In genomic region chr1:235169986-235170385, GRCh38 we compare ENCODE assay signal across 34 cellular contexts.
"Had no signal": no experiment of that assay in that cellular context is flagged by ENCODE, and none has a peak within 500 bp of the region (broad histone marks: within the 10 kb centered on the region; RNA-seq: fewer than 3 reads in every experiment).

No MANE protein-coding gene starts in this region.

- H3K4me3 ChIP-seq: ascending aorta, K562, MG63, PC-9, SJCRH30, SK-N-MC had no signal

- ATAC-seq: activated CD8-positive, alpha-beta memory T cell treated with anti-CD3 and anti-CD28 coated beads, Interleukin-2, amount 10 ng/mL, durations not matched to agents 7 days and 5 days; activated T-cell treated with anti-CD3 and anti-CD28 coated beads, Interleukin-2, amount 50 U/mL, for 72 hours; activated T-helper 17 cell treated with anti-CD3 and anti-CD28 coated beads, Interleukin-2, amount 50 U/mL, for 72 hours; K562 had no signal

- H3K27me3 ChIP-seq: ascending aorta, MG63, SJCRH30 had no signal

- H3K4me3 Mint-ChIP-seq: activated CD4-positive, alpha-beta memory T cell treated with anti-CD3 and anti-CD28 coated beads, Interleukin-2, amount 10 ng/mL, durations not matched to agents 7 days and 5 days; activated CD8-positive, alpha-beta memory T cell treated with anti-CD3 and anti-CD28 coated beads, Interleukin-2, amount 10 ng/mL, durations not matched to agents 7 days and 5 days; activated naive CD8-positive, alpha-beta T cell treated with anti-CD3 and anti-CD28 coated beads for 36 hours; activated T-cell treated with anti-CD3 and anti-CD28 coated beads, Interleukin-2, amount 50 U/mL, for 72 hours; activated T-helper 17 cell treated with anti-CD3 and anti-CD28 coated beads, Interleukin-2, amount 50 U/mL, for 72 hours had no signal

- H3K9me3 Mint-ChIP-seq: activated CD4-positive, alpha-beta memory T cell treated with anti-CD3 and anti-CD28 coated beads, Interleukin-2, amount 10 ng/mL, durations not matched to agents 7 days and 5 days; activated naive CD8-positive, alpha-beta T cell treated with anti-CD3 and anti-CD28 coated beads for 36 hours; activated T-cell treated with anti-CD3 and anti-CD28 coated beads, Interleukin-2, amount 50 U/mL, for 72 hours; activated T-helper 17 cell treated with anti-CD3 and anti-CD28 coated beads, Interleukin-2, amount 50 U/mL, for 72 hours had no signal

- H3K4me1 Mint-ChIP-seq: activated CD4-positive, alpha-beta memory T cell treated with anti-CD3 and anti-CD28 coated beads, Interleukin-2, amount 10 ng/mL, durations not matched to agents 7 days and 5 days; activated CD8-positive, alpha-beta memory T cell treated with anti-CD3 and anti-CD28 coated beads, Interleukin-2, amount 10 ng/mL, durations not matched to agents 7 days and 5 days; activated naive CD8-positive, alpha-beta T cell treated with anti-CD3 and anti-CD28 coated beads for 36 hours; activated T-helper 17 cell treated with anti-CD3 and anti-CD28 coated beads, Interleukin-2, amount 50 U/mL, for 72 hours had no signal

- DNase-seq: activated CD4-positive, alpha-beta memory T cell treated with anti-CD3 and anti-CD28 coated beads, Interleukin-2, amount 10 ng/mL, durations not matched to agents 7 days and 5 days; activated CD4-positive, alpha-beta T cell treated with anti-CD3 and anti-CD28 coated beads for 1 hour; activated CD4-positive, alpha-beta T cell treated with anti-CD3 and anti-CD28 coated beads for 48 hours; activated CD4-positive, CD25-positive, alpha-beta regulatory T cell; activated CD8-positive, alpha-beta memory T cell treated with anti-CD3 and anti-CD28 coated beads for 24 hours; activated CD8-positive, alpha-beta memory T cell treated with anti-CD3 and anti-CD28 coated beads, Interleukin-2, amount 10 ng/mL, durations not matched to agents 7 days and 5 days; activated CD8-positive, alpha-beta memory T cell treated with anti-CD3 and anti-CD28 coated beads, Interleukin-2, amount 50 U/mL, for 48 hours; activated effector memory CD4-positive, alpha-beta T cell treated with anti-CD3 and anti-CD28 coated beads, Interleukin-2, amount 50 U/mL, for 16 hours; activated naive CD4-positive, alpha-beta T cell; activated naive CD4-positive, alpha-beta T cell treated with anti-CD3 and anti-CD28 coated beads, Interleukin-2, amount 50 U/mL, for 16 hours; activated naive CD8-positive, alpha-beta T cell treated with anti-CD3 and anti-CD28 coated beads for 36 hours; activated T-cell treated with anti-CD3 and anti-CD28 coated beads, Interleukin-2, amount 50 U/mL, for 1 hour; activated T-cell treated with anti-CD3 and anti-CD28 coated beads, Interleukin-2, amount 50 U/mL, for 72 hours; amygdala; cerebellar nuclear complex; MG63; NCI-H1048; NCI-H1105 treated with DMSO at 0.1 percent for 48 hours; NCI-H1436; NCI-H1694 treated with DMSO at 0.1 percent for 48 hours; NCI-H2029; NCI-H345; NCI-H524 treated with DMSO at 0.1 percent for 48 hours; NK-92 treated with Interleukin-12 subunit alpha and Interleukin-12 subunit beta, amount 100 ng/mL, for 24 hours; SHP77; SJCRH30; T1000; WERI-Rb-1 had no signal

- H3K27me3 Mint-ChIP-seq: activated CD4-positive, alpha-beta memory T cell treated with anti-CD3 and anti-CD28 coated beads, Interleukin-2, amount 10 ng/mL, durations not matched to agents 7 days and 5 days; activated CD8-positive, alpha-beta memory T cell treated with anti-CD3 and anti-CD28 coated beads, Interleukin-2, amount 10 ng/mL, durations not matched to agents 7 days and 5 days; activated naive CD8-positive, alpha-beta T cell treated with anti-CD3 and anti-CD28 coated beads for 36 hours; activated T-helper 17 cell treated with anti-CD3 and anti-CD28 coated beads, Interleukin-2, amount 50 U/mL, for 72 hours had no signal

- H3K4me1 ChIP-seq: ascending aorta, SJCRH30 had no signal

- H3K27ac ChIP-seq: ascending aorta, SJCRH30, SK-N-MC, WERI-Rb-1 had no signal

- H3K9me3 ChIP-seq: ascending aorta, MG63, SJCRH30 had no signal

- H3K4me2 ChIP-seq: PC-9 had no signal

- FAIRE-seq: K562, RCC 7860 had no signal

- H2AFZ ChIP-seq: PC-9 had no signal

- H3K27ac Mint-ChIP-seq: activated CD4-positive, alpha-beta memory T cell treated with anti-CD3 and anti-CD28 coated beads, Interleukin-2, amount 10 ng/mL, durations not matched to agents 7 days and 5 days; activated CD8-positive, alpha-beta memory T cell treated with anti-CD3 and anti-CD28 coated beads, Interleukin-2, amount 10 ng/mL, durations not matched to agents 7 days and 5 days; activated naive CD8-positive, alpha-beta T cell treated with anti-CD3 and anti-CD28 coated beads for 36 hours; activated T-cell treated with anti-CD3 and anti-CD28 coated beads, Interleukin-2, amount 50 U/mL, for 72 hours; activated T-helper 17 cell treated with anti-CD3 and anti-CD28 coated beads, Interleukin-2, amount 50 U/mL, for 72 hours had no signal
